1 cellular context compared by ENCODE assay signal in the genomic region with DNA sequence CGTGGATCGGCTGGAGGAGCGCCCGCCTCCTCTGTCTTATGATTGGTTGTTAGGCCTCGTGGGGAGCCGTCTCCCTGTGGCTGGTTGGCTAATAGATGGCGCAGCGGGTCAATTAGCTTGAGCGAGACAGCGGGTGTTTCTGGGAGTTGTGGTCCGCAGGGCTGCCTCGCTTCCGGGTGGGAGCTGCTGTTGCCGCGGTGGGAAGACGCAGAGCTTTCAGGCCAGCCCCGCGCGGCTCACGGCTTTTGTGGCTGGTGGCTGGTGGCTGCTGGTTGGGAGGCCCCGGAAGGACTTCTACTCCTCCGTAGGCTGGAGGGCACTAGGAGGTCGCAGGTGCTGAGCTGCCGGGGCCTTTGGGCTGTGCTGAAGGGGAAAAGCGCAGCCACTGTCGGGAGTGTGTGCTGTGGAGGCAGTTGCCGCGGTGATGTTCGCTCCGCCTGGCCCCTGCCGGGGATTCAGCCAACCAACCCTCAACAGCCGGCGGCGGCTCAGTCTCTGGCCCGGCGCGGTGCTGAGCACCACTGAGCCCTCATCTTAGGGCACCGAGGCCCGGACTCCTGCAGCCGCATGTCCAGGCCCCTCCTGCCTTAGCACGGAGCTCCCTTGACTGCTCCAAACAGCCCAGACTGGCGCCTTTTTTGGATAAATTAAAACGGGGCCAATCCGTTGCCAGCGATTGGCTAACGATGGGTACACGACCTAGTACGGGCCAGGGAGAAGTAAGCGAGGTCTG.
TF ChIP-seq lines count a peak whose summit lies in the region.

No MANE protein-coding gene starts in this region.

TF ChIP-seq in HCT116, 20 proteins besides CTCF, POLR2A, EP300 and RAD21:
- TF ChIP-seq SIN3A (IDR thresholded peaks at IDR 0.05; ENCODE audit: low read depth) (peak; percentile 17; the same call in 1 of the 2 replicates), ATF3 (IDR thresholded peaks at IDR 0.05) (no peak), SP1 (IDR thresholded peaks at IDR 0.05; ENCODE audit: low read depth) (peak; percentile 90), ZFX (IDR thresholded peaks at IDR 0.05) (peak; percentile 10; the same call in 1 of the 2 replicates), CBX3 (IDR thresholded peaks at IDR 0.05; ENCODE audit: low read depth) (no peak), FOSL1 (IDR thresholded peaks at IDR 0.05; ENCODE audit: low read depth) (no peak), TCF7L2 (IDR thresholded peaks at IDR 0.05; ENCODE audit: borderline replicate concordance, extremely low read depth, insufficient read depth, insufficient read length) (no peak), REST (IDR thresholded peaks at IDR 0.05; ENCODE audit: low read depth) (no peak), ZNF274 (IDR thresholded peaks at IDR 0.05; ENCODE audit: low read depth, low read length) (no peak), ELF1 (IDR thresholded peaks at IDR 0.05; ENCODE audit: borderline replicate concordance, low read depth) (peak; percentile 94), EZH2 (IDR thresholded peaks at IDR 0.05) (no peak), JUND (IDR thresholded peaks at IDR 0.05) (no peak), EZH2phosphoT487 (IDR thresholded peaks at IDR 0.05; ENCODE audit: borderline replicate concordance) (no peak), MAX (IDR thresholded peaks at IDR 0.05) (no peak; the same call in 1 of the 2 replicates), YY1 (IDR thresholded peaks at IDR 0.05; ENCODE audit: extremely low read depth, insufficient replicate concordance, low read depth, low read length) (no peak), SRF (IDR thresholded peaks at IDR 0.05; ENCODE audit: low read depth) (no peak), ZBTB33 (IDR thresholded peaks at IDR 0.05; ENCODE audit: extremely low read depth, insufficient replicate concordance, low read length) (no peak), POLR2AphosphoS5 (IDR thresholded peaks at IDR 0.05; ENCODE audit: low read depth, low read length) (no peak; the same call in 1 of the 2 replicates), CEBPB (IDR thresholded peaks at IDR 0.05; ENCODE audit: low read depth) (no peak), EGR1 (IDR thresholded peaks at IDR 0.05; ENCODE audit: low read depth) (no peak)
